Comparison of ENCODE assay signal across 7 cellular contexts in the genomic region with DNA sequence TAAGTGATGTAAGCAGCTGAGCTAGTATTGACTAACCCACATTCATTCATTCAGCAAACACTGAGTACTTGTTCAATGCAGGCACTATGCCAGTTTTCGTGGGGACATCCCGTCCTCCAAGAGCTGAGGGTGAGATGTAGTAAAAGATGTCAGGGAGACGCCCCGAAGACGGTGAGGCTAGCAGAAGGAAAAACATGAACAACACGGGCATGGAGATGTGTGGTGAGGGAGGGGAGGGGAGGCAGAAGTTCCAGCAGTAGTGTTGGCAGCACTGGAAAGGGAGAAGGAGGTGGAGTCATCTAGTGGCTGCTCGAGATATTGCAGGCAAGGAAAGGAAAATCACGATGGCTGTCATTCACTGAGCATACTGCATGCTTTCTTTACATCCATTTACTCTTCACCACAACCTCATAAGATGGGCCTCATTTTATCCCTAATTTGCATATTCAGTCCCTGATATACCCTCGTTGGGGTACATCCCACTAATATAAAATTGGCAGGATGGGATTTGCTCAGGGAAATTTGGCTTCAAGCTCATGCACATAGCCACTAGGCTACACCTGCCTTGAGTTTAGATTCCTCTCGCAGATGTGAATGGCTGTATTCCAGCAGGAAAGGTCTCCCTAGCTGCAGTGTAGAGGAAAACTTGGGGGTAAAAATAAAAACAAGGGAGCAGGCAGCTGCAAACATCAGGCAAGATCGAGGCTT. TPM values are rescaled to one million over a fixed set of nuclear protein-coding genes. Genes with fewer than 3 reads are reported as not detected.
DNase-seq lines count a peak whose midpoint lies in the region; ATAC-seq and TF ChIP-seq lines count a peak whose summit lies in the region.

No MANE protein-coding gene starts in this region.

- H3K36me3 ChIP-seq in esophagus squamous epithelium (no peaks in the 10 kb centered on the region), transverse colon (no peaks in the 10 kb centered on the region)

- H3K27me3 Mint-ChIP-seq in activated CD8-positive, alpha-beta T cell treated with anti-CD3 and anti-CD28 coated beads, Interleukin-2, amount 10 ng/mL, durations not matched to agents 7 days and 5 days (ENCODE audit: low read depth): peaks cover 27% of the 10 kb centered on the region

- H3K4me1 ChIP-seq in esophagus squamous epithelium (peaks cover 4 to 28% (median 11%) of the 10 kb centered on the region in 3 donors), transverse colon (peaks cover 9 to 13% (median 11%) of the 10 kb centered on the region in 4 donors)

- in situ Hi-C loops in transverse colon (cut with MboI; ENCODE audit: low pct_ligation_motif_present in 1 of 4, low pct_unique_long_range_greater_than_20kb in 1 of 4, low sequenced_read_pairs in 3 of 4): loop anchor here (25.0 kb wide), 2 partner anchors 237 to 537 kb away; a partner anchor contains a TSS

- H3K36me3 Mint-ChIP-seq in activated CD8-positive, alpha-beta T cell treated with anti-CD3 and anti-CD28 coated beads, Interleukin-2, amount 10 ng/mL, durations not matched to agents 7 days and 5 days (ENCODE audit: low read depth): no peaks in the 10 kb centered on the region

- CTCF ChIA-PET in activated CD8-positive, alpha-beta T cell treated with anti-CD3 and anti-CD28 coated beads, Interleukin-2, amount 10 ng/mL, durations not matched to agents 7 days and 5 days (lab: Charles Lee): interaction anchor here (0.7 to 5.4 kb wide), 9 partner anchors 9 to 88 kb away, joined by 3 to 59 read pairs (median 3); no protein-coding TSS in a partner anchor

- no peak for TF ChIP-seq POLR2A in esophagus squamous epithelium (IDR thresholded peaks at IDR 0.05)
- no peak for TF ChIP-seq POLR2A in transverse colon (IDR thresholded peaks at IDR 0.05)

- H3K4me3 Mint-ChIP-seq in activated CD8-positive, alpha-beta T cell treated with anti-CD3 and anti-CD28 coated beads, Interleukin-2, amount 10 ng/mL, durations not matched to agents 7 days and 5 days: no peak overlapping the region

- WGBS in esophagus squamous epithelium, 2 donors: 14 to 15% methylated on average over 11 of the region's 11 CpGs
- 16 to 23% methylated on average over 7 to 11 of the region's 11 CpGs for WGBS in transverse colon (ENCODE audit: low coverage in 1 of 2), 2 donors

- no peak for TF ChIP-seq EP300 in transverse colon (IDR thresholded peaks at IDR 0.05; ENCODE audit: low read depth)

- H3K27ac ChIP-seq in esophagus squamous epithelium (no peak overlapping the region), transverse colon (no peak overlapping the region)

- no peak overlapping the region for H3K27ac Mint-ChIP-seq in activated CD8-positive, alpha-beta T cell treated with anti-CD3 and anti-CD28 coated beads, Interleukin-2, amount 10 ng/mL, durations not matched to agents 7 days and 5 days

- DNase-seq in GM10266 (ENCODE audit: extremely low spot score) (peak; percentile 70), NCI-H345 treated with DMSO at 0.1 percent for 48 hours (lab: John Stamatoyannopoulos, UW; ENCODE audit: unreplicated experiment) (peak; percentile 62), esophagus squamous epithelium (lab: John Stamatoyannopoulos, UW) (no peak), myocyte (ENCODE audit: low read depth) (peak; percentile 65), transverse colon (peak; percentile 50)
- DNase-seq in activated CD8-positive, alpha-beta T cell treated with anti-CD3 and anti-CD28 coated beads, Interleukin-2, amount 10 ng/mL, durations not matched to agents 7 days and 5 days: peak; percentile 68

- intact Hi-C loops in esophagus squamous epithelium (cut with DNase I) (no loop called here), transverse colon (cut with DNase I; ENCODE audit: low total_unique reads) (loop anchor here (5.0 kb wide), 1 partner anchor 537 kb away; no protein-coding TSS in a partner anchor)

- peak; percentile 49 for ATAC-seq in HG02588 (IDR thresholded peaks at IDR 0.05; ENCODE audit: unreplicated experiment)
- peak; percentile 59 for ATAC-seq in activated CD8-positive, alpha-beta T cell treated with anti-CD3 and anti-CD28 coated beads, Interleukin-2, amount 10 ng/mL, durations not matched to agents 7 days and 5 days

- H3K9me3 Mint-ChIP-seq in activated CD8-positive, alpha-beta T cell treated with anti-CD3 and anti-CD28 coated beads, Interleukin-2, amount 10 ng/mL, durations not matched to agents 7 days and 5 days (ENCODE audit: insufficient read depth): no peaks in the 10 kb centered on the region

- TF ChIP-seq CTCF in GM10266 (IDR thresholded peaks at IDR 0.05; ENCODE audit: control insufficient read depth, insufficient read depth, low read depth, missing control alignments) (peak; percentile 96), esophagus squamous epithelium (IDR thresholded peaks at IDR 0.05) (peak; percentile 62 to 97 (median 92)), transverse colon (IDR thresholded peaks at IDR 0.05) (peak; percentile 93 to 96 (median 96))

- POLR2A ChIA-PET in activated CD8-positive, alpha-beta T cell treated with anti-CD3 and anti-CD28 coated beads, Interleukin-2, amount 10 ng/mL, durations not matched to agents 7 days and 5 days (lab: Charles Lee): interaction anchor here (0.9 kb wide), 1 partner anchor 139 kb away, joined by 5 read pairs; a partner anchor contains a TSS

- peaks cover 8% of the 10 kb centered on the region for H3K4me1 Mint-ChIP-seq in activated CD8-positive, alpha-beta T cell treated with anti-CD3 and anti-CD28 coated beads, Interleukin-2, amount 10 ng/mL, durations not matched to agents 7 days and 5 days (ENCODE audit: low read depth)

- H3K4me3 ChIP-seq in esophagus squamous epithelium (no peak overlapping the region), transverse colon (no peak overlapping the region)

- H3K27me3 ChIP-seq in esophagus squamous epithelium: peaks cover 0 to 34% (median 0%) of the 10 kb centered on the region in 4 donors
- H3K27me3 ChIP-seq in transverse colon: no peaks in the 10 kb centered on the region

- no peaks in the 10 kb centered on the region for H3K9me3 ChIP-seq in esophagus squamous epithelium
- no peaks in the 10 kb centered on the region for H3K9me3 ChIP-seq in transverse colon

RNA-seq across cellular contexts. Expression of a gene that starts 14.5 kb away (rescaled TPM):
- total RNA-seq in activated CD8-positive, alpha-beta T cell treated with anti-CD3 and anti-CD28 coated beads, Interleukin-2, amount 10 ng/mL, durations not matched to agents 7 days and 5 days: not detected
- total RNA-seq in esophagus squamous epithelium: 100 to 1,000 TPM in 3 of 4 donors, 1 to 10 TPM in 1; 9.7 to 429 (median 312) TPM
- not detected in 2 replicates for total RNA-seq in myocyte
- polyA plus RNA-seq in myocyte (2012): not detected
- 100 to 1,000 TPM in 2 of 4 donors, 10 to 100 TPM in 2; 16.5 to 228 (median 148) TPM for total RNA-seq in transverse colon

RNA-seq across cellular contexts. Expression of a gene that starts 38.1 kb away (rescaled TPM):
- not detected for total RNA-seq in activated CD8-positive, alpha-beta T cell treated with anti-CD3 and anti-CD28 coated beads, Interleukin-2, amount 10 ng/mL, durations not matched to agents 7 days and 5 days
- total RNA-seq in esophagus squamous epithelium (under 1 TPM in 1 of 4 donors, not detected in 3; 0.38 TPM), myocyte (not detected in 2 replicates), transverse colon (not detected)
- polyA plus RNA-seq in myocyte (2012): not detected

RNA-seq across cellular contexts. Expression of a gene that starts 56.6 kb away (rescaled TPM):
- total RNA-seq in activated CD8-positive, alpha-beta T cell treated with anti-CD3 and anti-CD28 coated beads, Interleukin-2, amount 10 ng/mL, durations not matched to agents 7 days and 5 days: not detected
- 1 to 10 TPM in 2 of 4 donors, under 1 TPM in 2; 0.45 to 3.6 (median 1.1) TPM for total RNA-seq in esophagus squamous epithelium
- not detected in 2 replicates for total RNA-seq in myocyte
- polyA plus RNA-seq in myocyte (2012): not detected
- total RNA-seq in transverse colon: 1 to 10 TPM in 2 of 4 donors, under 1 TPM in 2; 0.80 to 7.9 (median 1.9) TPM

Comparison
In these comparisons a context has a peak if more than half of its experiments do, and no peak if none do; other contexts are left out.
1. RNA of a gene that starts 14.5 kb away (total RNA-seq): 9.7 to 429 TPM in esophagus squamous epithelium and 16.5 to 228 TPM in transverse colon; not detected in activated CD8-positive, alpha-beta T cell treated with anti-CD3 and anti-CD28 coated beads, Interleukin-2, amount 10 ng/mL, durations not matched to agents 7 days and 5 days and not detected in myocyte; every median in the first group is over 10 times any median in the second.
2. Peak in every context shown above with its lines, with median percentiles within 50 percentile points of each other: CTCF ChIP-seq.